ENCODE assay signal across 1 cellular context in genomic region chr14:89325959-89326358, GRCh38.
TF ChIP-seq lines count a peak whose summit lies in the region.

No MANE protein-coding gene starts in this region.

TF ChIP-seq in GM12878, 131 proteins besides CTCF, POLR2A, EP300 and RAD21:
- no peak for TF ChIP-seq EGR1 (IDR thresholded peaks at IDR 0.05; ENCODE audit: borderline replicate concordance in 1 of 2, low read depth in 2 of 2, low read length in 2 of 2)
- TF ChIP-seq YY1 (IDR thresholded peaks at IDR 0.05; ENCODE audit: low read depth, low read length) = no peak
- no peak for TF ChIP-seq ZNF207 (IDR thresholded peaks at IDR 0.05; ENCODE audit: borderline replicate concordance)
- no peak for TF ChIP-seq MXI1 (IDR thresholded peaks at IDR 0.05; ENCODE audit: low read depth, low read length)
- TF ChIP-seq FOS (IDR thresholded peaks at IDR 0.05; ENCODE audit: borderline replicate concordance, extremely low read depth, insufficient read length) = no peak
- TF ChIP-seq BMI1 (IDR thresholded peaks at IDR 0.05; ENCODE audit: borderline replicate concordance) = no peak
- no peak for TF ChIP-seq NFXL1 (IDR thresholded peaks at IDR 0.05; ENCODE audit: borderline replicate concordance)
- TF ChIP-seq SKIL (IDR thresholded peaks at IDR 0.05; ENCODE audit: low read depth, poor library complexity, severe bottlenecking) = no peak
- TF ChIP-seq BCL11A (IDR thresholded peaks at IDR 0.05; ENCODE audit: low read depth, low read length) = no peak
